In genomic region chr17:49359990-49360795, GRCh38 we compare ENCODE assay signal across 8 cellular contexts. TPM values are rescaled to one million over a fixed set of nuclear protein-coding genes. Genes with fewer than 3 reads are reported as not detected.
DNase-seq lines count a peak whose midpoint lies in the region; ATAC-seq, FAIRE-seq and TF ChIP-seq lines count a peak whose summit lies in the region.

No MANE protein-coding gene starts in this region.

- POLR2A ChIA-PET in GM12878 (lab: Charles Lee), result interaction anchor here (0.5 to 1.1 kb wide), 3 partner anchors 10 to 127 kb away, joined by 3 to 7 read pairs (median 4); no protein-coding TSS in a partner anchor

- H2BK5ac ChIP-seq in mesenchymal stem cell (ENCODE audit: low read depth, low read length, poor library complexity, severe bottlenecking), result no peak overlapping the region

- no peak for TF ChIP-seq CTCF in GM12878 (IDR thresholded peaks at IDR 0.05 in 2 of 3, conservative IDR thresholded peaks at IDR 0.05 in 1 of 3; ENCODE audit: control insufficient read depth in 2 of 3, extremely low read depth in 1 of 3, insufficient read depth in 1 of 3, low read depth in 3 of 3, low read length in 3 of 3)

- H3K79me2 ChIP-seq in GM12878 (ENCODE audit: control insufficient read depth, insufficient read depth, low read length), result peaks cover 59% of the 10 kb centered on the region

- no peak overlapping the region for H2BK15ac ChIP-seq in mesenchymal stem cell (ENCODE audit: low read depth, poor library complexity, severe bottlenecking)

- peak overlapping the region; percentile 8 to 82 for H3K18ac ChIP-seq in mesenchymal stem cell (ENCODE audit: low read depth in 1 of 2, low read length in 2 of 2)

- H2AK5ac ChIP-seq in mesenchymal stem cell (ENCODE audit: low read length, severe bottlenecking), result no peak overlapping the region

- DNase-seq in ACHN (peak; percentile 32), HT-29 (ENCODE audit: low spot score) (peak; percentile 20), GM12878 (ENCODE audit: low read depth, low spot score) (no peak), mesenchymal stem cell (peak; percentile 41), amniotic stem cell (lab: John Stamatoyannopoulos, UW) (no peak), NK-92 (lab: John Stamatoyannopoulos, UW; ENCODE audit: unreplicated experiment) (no peak)
- no peak for DNase-seq in stimulated activated CD4-positive, alpha-beta T cell treated with anti-CD3 and anti-CD28 coated beads, Interleukin-2, amount 100 ng/mL, for 48 hours

- in situ Hi-C loops in ACHN (cut with HindIII; ENCODE audit: low pct_ligation_motif_present, low pct_unique_long_range_greater_than_20kb, low sequenced_read_pairs) (no loop called here), GM12878 (cut with MboI) (no loop called here)

- BruUV-seq in GM12878 (replicated peaks; lab: Mats Ljungman, UMichigan), result TSS peak; percentile 48

- peak; percentile 23 for FAIRE-seq in GM12878 (lab: Jason Lieb, UNC)

- H2AFZ ChIP-seq in GM12878 (ENCODE audit: control insufficient read depth, low read depth, low read length) (no peak overlapping the region; the same call in 1 of the 2 replicates), mesenchymal stem cell (ENCODE audit: low read depth, low read length) (no peak overlapping the region)

- H3K4ac ChIP-seq in mesenchymal stem cell (ENCODE audit: low read depth in 1 of 2, low read length in 2 of 2), result no peak overlapping the region

- no peak overlapping the region for H4K8ac ChIP-seq in mesenchymal stem cell (ENCODE audit: low read length)

- H2BK12ac ChIP-seq in mesenchymal stem cell (ENCODE audit: low read length in 2 of 2), result peak overlapping the region in 1 of 2 experiments; percentile 48

- H3K4me3 ChIP-seq in GM12878 (peak overlapping the region; percentile 95), mesenchymal stem cell (ENCODE audit: insufficient read depth in 1 of 2, low read depth in 1 of 2, low read length in 2 of 2) (peak overlapping the region; percentile 34 to 90)

- ATAC-seq in GM12878, result no peak
- ATAC-seq in GM21825 (IDR thresholded peaks at IDR 0.05; ENCODE audit: unreplicated experiment), result no peak

- no peaks in the 10 kb centered on the region for H3K36me3 ChIP-seq in GM12878 (ENCODE audit: control insufficient read depth in 2 of 2, insufficient read depth in 2 of 2, low read length in 1 of 2)
- no peaks in the 10 kb centered on the region for H3K36me3 ChIP-seq in mesenchymal stem cell (ENCODE audit: control insufficient read depth in 1 of 2, insufficient read depth in 2 of 2, low read depth in 1 of 2, low read length in 2 of 2)

- H3K9me3 ChIP-seq in GM12878 (replicated peaks; ENCODE audit: control insufficient read depth, insufficient read depth, low read length) (no peaks in the 10 kb centered on the region), mesenchymal stem cell (ENCODE audit: control insufficient read depth, low read length) (no peaks in the 10 kb centered on the region)

- H3K14ac ChIP-seq in mesenchymal stem cell (ENCODE audit: low read length in 2 of 2), result peak overlapping the region in 1 of 2 experiments; percentile 97

- H3K4me1 ChIP-seq in GM12878 (ENCODE audit: control insufficient read depth, insufficient read depth, low read length), result peaks cover 20% of the 10 kb centered on the region
- H3K4me1 ChIP-seq in mesenchymal stem cell (ENCODE audit: control insufficient read depth, insufficient read depth, low read depth, low read length), result peaks cover 11% of the 10 kb centered on the region

- H3K79me1 ChIP-seq in mesenchymal stem cell (replicated peaks; ENCODE audit: low read length, poor library complexity, severe bottlenecking), result peaks cover 6% of the 10 kb centered on the region

- intact Hi-C loops in GM12878 (cut with micrococcal nuclease; ENCODE audit: unreplicated experiment), result loop anchor here (2.0 to 5.0 kb wide), 2 partner anchors 17 to 37 kb away; no protein-coding TSS in a partner anchor

- no peak overlapping the region for H4K91ac ChIP-seq in mesenchymal stem cell (ENCODE audit: low read length)

- SMC1A ChIA-PET in GM12878 (lab: Charles Lee; ENCODE audit: uncharacterized antibody, unreplicated experiment), result interaction anchor here (0.8 to 5.4 kb wide), 12 partner anchors 8 to 321 kb away, joined by 3 to 78 read pairs (median 6); no protein-coding TSS in a partner anchor

- H2BK120ac ChIP-seq in mesenchymal stem cell (ENCODE audit: low read depth, low read length), result no peak overlapping the region

- TF ChIP-seq RAD21 in GM12878 (IDR thresholded peaks at IDR 0.05; ENCODE audit: insufficient read depth, low read depth, low read length), result no peak

- WGBS in GM12878 (ENCODE audit: insufficient coverage, insufficient replicate concordance, low lambda C conversion rate, missing lambda C conversion rate), result 5% methylated on average over 8 of the region's 8 CpGs
- 48% methylated on average over 6 of the region's 8 CpGs for WGBS in mesenchymal stem cell

- H3K4me2 ChIP-seq in GM12878 (ENCODE audit: control insufficient read depth, insufficient read depth) (peak overlapping the region; percentile 86), mesenchymal stem cell (ENCODE audit: low read length, poor library complexity, severe bottlenecking) (peak overlapping the region; percentile 94)

- no peak for TF ChIP-seq EP300 in GM12878 (IDR thresholded peaks at IDR 0.05; ENCODE audit: borderline replicate concordance in 1 of 2, control insufficient read depth in 1 of 2, low read depth in 2 of 2, low read length in 2 of 2)

- H3K9ac ChIP-seq in GM12878 (ENCODE audit: control insufficient read depth, insufficient read depth, low read length) (peak overlapping the region; percentile 85), mesenchymal stem cell (ENCODE audit: low read length) (peak overlapping the region; percentile 90)

- H3K27ac ChIP-seq in GM12878 (ENCODE audit: control insufficient read depth, insufficient read depth) (peak overlapping the region; percentile 81), mesenchymal stem cell (ENCODE audit: low read length, poor library complexity, severe bottlenecking) (no peak overlapping the region)

- no peak for TF ChIP-seq POLR2A in GM12878 (IDR thresholded peaks at IDR 0.05; ENCODE audit: low read depth, low read length)

- no peaks in the 10 kb centered on the region for H4K20me1 ChIP-seq in GM12878 (ENCODE audit: control insufficient read depth, insufficient read depth)

- H3K23ac ChIP-seq in mesenchymal stem cell (ENCODE audit: low read length in 2 of 2), result peak overlapping the region in 1 of 2 experiments; percentile 83

- no peaks in the 10 kb centered on the region for H3K27me3 ChIP-seq in GM12878 (replicated peaks in 1 of 2; ENCODE audit: control insufficient read depth in 2 of 2, insufficient read depth in 2 of 2, low read length in 1 of 2)
- no peaks in the 10 kb centered on the region for H3K27me3 ChIP-seq in mesenchymal stem cell (ENCODE audit: control insufficient read depth in 1 of 2, insufficient read depth in 1 of 2, low read length in 2 of 2)

- CTCF ChIA-PET in GM12878 (lab: Yijun Ruan, JAX), result interaction anchor here (0.6 to 15.6 kb wide), 10 partner anchors 8 to 682 kb away, joined by 3 to 330 read pairs (median 4); no protein-coding TSS in a partner anchor

- RAD21 ChIA-PET in GM12878 (lab: Charles Lee; ENCODE audit: unreplicated experiment), result interaction anchor here (3.5 to 4.9 kb wide), 3 partner anchors 8 to 43 kb away, joined by 17 to 27 read pairs (median 27); no protein-coding TSS in a partner anchor

TF ChIP-seq in GM12878, 131 proteins besides CTCF, POLR2A, EP300 and RAD21:
- no peak for TF ChIP-seq CREB1 (IDR thresholded peaks at IDR 0.05; ENCODE audit: low read depth)
- TF ChIP-seq ZNF384 (IDR thresholded peaks at IDR 0.05; ENCODE audit: borderline replicate concordance, low read depth, low read length), result 0 out of 2 replicates have a peak, but pooled peaks have one; percentile 6

RNA-seq across cellular contexts. Expression of gene ZNF652, which starts 1.9 kb away (rescaled TPM):
- total RNA-seq in HT-29 (2014; rRNA removed; shearing (Covaris generic)), result 11.3 and 13.0 TPM in 2 replicates
- 15.9 and 18.2 TPM in 2 replicates for total RNA-seq in GM12878 (2013; cell fraction: nucleolus; rRNA removed)
- total RNA-seq in GM12878 (2014; rRNA removed) (7.7 and 9.0 TPM in 2 replicates), GM12878 (2014; rRNA removed; fragmentation: Illumina TruSeq; extraction: Trizol) (11.4 TPM in 2 replicates), GM12878 (2021) (10.1 and 10.9 TPM in 2 replicates)
- polyA plus RNA-seq in GM12878 (2011; ENCODE audit: low read depth), result 5.6 TPM
- polyA plus RNA-seq in GM12878 (2011; rRNA removed) (13.1 and 15.3 TPM in 2 replicates), GM12878 (2014; fragmentation: Illumina TruSeq; extraction: Trizol) (4.3 and 5.5 TPM in 2 replicates), GM12878 (2014; fragmentation: Nextera tagmentation; extraction: Ambion mirVana) (1 to 10 TPM; 3.5 to 5.4 TPM), GM12878 (2014; rRNA removed) (3.4 and 4.5 TPM in 2 replicates), GM12878 (2016; fragmentation: Nextera tagmentation; extraction: Ambion mirVana) (10 to 100 TPM in 1 of 2 experiments, 1 to 10 TPM in 1; 9.6 to 10.2 TPM)
- 4.9 and 7.1 TPM in 2 replicates for polyA plus RNA-seq in GM12878 (2011; cell fraction: cytosol; rRNA removed)
- polyA plus RNA-seq in GM12878 (2011; cell fraction: nucleus; rRNA removed), result 11.5 and 12.5 TPM in 2 replicates
- polyA plus RNA-seq in GM12878 (2012), result 5.8 and 6.6 TPM in 2 replicates
- polyA minus RNA-seq in GM12878 (2011; rRNA and poly(A)+ RNA removed), result 25.2 and 26.5 TPM in 2 replicates
- 8.0 and 11.0 TPM in 2 replicates for polyA minus RNA-seq in GM12878 (2011; cell fraction: cytosol; rRNA and poly(A)+ RNA removed)
- polyA minus RNA-seq in GM12878 (2011; cell fraction: nucleus; rRNA and poly(A)+ RNA removed), result 8.7 and 12.8 TPM in 2 replicates
- polyA plus RNA-seq in mesenchymal stem cell (2013, experiment 1 of 2), result 13.6 TPM
- polyA plus RNA-seq in mesenchymal stem cell (2013, experiment 2 of 2), result 14.5 TPM

RNA-seq across cellular contexts. Expression of gene PHB1, which starts 54.5 kb away (rescaled TPM):
- total RNA-seq in HT-29 (2014; rRNA removed; shearing (Covaris generic)), result 421 and 434 TPM in 2 replicates
- total RNA-seq in GM12878 (2013; cell fraction: nucleolus; rRNA removed), result 67.3 and 70.7 TPM in 2 replicates
- 185 and 191 TPM in 2 replicates for total RNA-seq in GM12878 (2014; rRNA removed)
- 156 and 172 TPM in 2 replicates for total RNA-seq in GM12878 (2014; rRNA removed; fragmentation: Illumina TruSeq; extraction: Trizol)
- 281 and 286 TPM in 2 replicates for total RNA-seq in GM12878 (2021)
- polyA plus RNA-seq in GM12878 (2011; ENCODE audit: low read depth), result 207 TPM
- 326 and 466 TPM in 2 replicates for polyA plus RNA-seq in GM12878 (2011; rRNA removed)
- 313 and 495 TPM in 2 replicates for polyA plus RNA-seq in GM12878 (2011; cell fraction: cytosol; rRNA removed)
- 203 and 243 TPM in 2 replicates for polyA plus RNA-seq in GM12878 (2011; cell fraction: nucleus; rRNA removed)
- polyA plus RNA-seq in GM12878 (2012), result 151 and 168 TPM in 2 replicates
- polyA plus RNA-seq in GM12878 (2014; fragmentation: Illumina TruSeq; extraction: Trizol), result 259 and 350 TPM in 2 replicates
- 100 to 1,000 TPM; 117 to 154 TPM for polyA plus RNA-seq in GM12878 (2014; fragmentation: Nextera tagmentation; extraction: Ambion mirVana)
- polyA plus RNA-seq in GM12878 (2014; rRNA removed), result 209 and 221 TPM in 2 replicates
- polyA plus RNA-seq in GM12878 (2016; fragmentation: Nextera tagmentation; extraction: Ambion mirVana), result 100 to 1,000 TPM; 397 to 430 TPM
- polyA minus RNA-seq in GM12878 (2011; rRNA and poly(A)+ RNA removed), result 522 and 563 TPM in 2 replicates
- 79.5 and 81.7 TPM in 2 replicates for polyA minus RNA-seq in GM12878 (2011; cell fraction: cytosol; rRNA and poly(A)+ RNA removed)
- 35.7 and 58.7 TPM in 2 replicates for polyA minus RNA-seq in GM12878 (2011; cell fraction: nucleus; rRNA and poly(A)+ RNA removed)
- 104 TPM for polyA plus RNA-seq in mesenchymal stem cell (2013, experiment 1 of 2)
- polyA plus RNA-seq in mesenchymal stem cell (2013, experiment 2 of 2), result 105 TPM

Comparison
In these comparisons a context has a peak if more than half of its experiments do, and no peak if none do; other contexts are left out.
1. DNase-seq: peak in ACHN (single experiment), HT-29 (single experiment) and mesenchymal stem cell (single experiment); none in GM12878 (single experiment), amniotic stem cell (single experiment), NK-92 (single experiment) and stimulated activated CD4-positive, alpha-beta T cell treated with anti-CD3 and anti-CD28 coated beads, Interleukin-2, amount 100 ng/mL, for 48 hours (0 of 2).